In the genomic region with DNA sequence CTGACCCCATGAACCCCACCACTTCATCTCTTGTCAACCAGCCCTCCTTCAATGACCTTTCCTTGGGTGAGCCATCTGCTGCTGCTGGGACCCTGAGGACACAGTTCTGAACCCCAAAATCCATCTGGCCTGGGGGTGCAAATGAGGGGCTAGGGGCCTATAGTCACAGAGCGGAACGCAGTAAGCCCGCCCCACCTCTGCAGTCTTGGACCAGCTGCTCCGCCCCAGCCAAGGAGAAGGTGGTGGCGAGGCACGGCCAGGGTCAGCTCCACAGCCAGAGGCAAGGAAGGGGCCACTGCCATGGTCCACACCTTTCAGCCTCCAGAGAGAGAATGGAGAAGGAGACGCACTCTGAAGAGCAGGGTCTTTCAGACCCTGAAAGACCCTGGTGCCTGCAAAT, we compare ENCODE assay signal across 19 cellular contexts. TPM values are rescaled to one million over a fixed set of nuclear protein-coding genes. Genes with fewer than 3 reads are reported as not detected.
"Had no signal": no experiment of that assay in that cellular context is flagged by ENCODE, and none has a peak within 500 bp of the region (broad histone marks: within the 10 kb centered on the region; RNA-seq: fewer than 3 reads in every experiment).

No MANE protein-coding gene starts in this region.

- H3K4me3 ChIP-seq: cardiac muscle cell, Peyer's patch, SK-N-MC had no signal

- H3K9me3 Mint-ChIP-seq: activated naive CD4-positive, alpha-beta T cell treated with anti-CD3 and anti-CD28 coated beads for 36 hours; activated T-cell treated with anti-CD3 and anti-CD28 coated beads, Interleukin-2, amount 50 U/mL, for 4 hours; T-cell had no signal

- H3K9me3 ChIP-seq: Peyer's patch had no signal

- H3K36me3 ChIP-seq: brain microvascular endothelial cell, cardiac muscle cell, Peyer's patch had no signal

- ATAC-seq: activated CD8-positive, alpha-beta T cell treated with anti-CD3 and anti-CD28 coated beads, Interleukin-2, amount 10 ng/mL, durations not matched to agents 7 days and 5 days; activated T-cell treated with anti-CD3 and anti-CD28 coated beads, Interleukin-2, amount 50 U/mL, for 4 hours; T-cell had no signal

- H3K4me3 Mint-ChIP-seq: activated CD8-positive, alpha-beta T cell treated with anti-CD3 and anti-CD28 coated beads, Interleukin-2, amount 10 ng/mL, durations not matched to agents 7 days and 5 days; activated naive CD4-positive, alpha-beta T cell treated with anti-CD3 and anti-CD28 coated beads for 36 hours; activated naive CD8-positive, alpha-beta T cell; activated T-cell treated with anti-CD3 and anti-CD28 coated beads, Interleukin-2, amount 50 U/mL, for 4 hours; T-cell had no signal

- DNase-seq: activated CD4-positive, alpha-beta T cell treated with anti-CD3 and anti-CD28 coated beads for 4 hours; activated CD8-positive, alpha-beta T cell treated with anti-CD3 and anti-CD28 coated beads, Interleukin-2, amount 10 ng/mL, durations not matched to agents 7 days and 5 days; activated effector memory CD4-positive, alpha-beta T cell treated with anti-CD3 and anti-CD28 coated beads, Interleukin-2, amount 50 U/mL, for 16 hours; activated naive CD4-positive, alpha-beta T cell treated with anti-CD3 and anti-CD28 coated beads for 36 hours; activated T-cell treated with anti-CD3 and anti-CD28 coated beads, Interleukin-2, amount 50 U/mL, for 4 hours; brain microvascular endothelial cell; Kasumi-1; KBM-7; NCI-H1105 treated with DMSO at 0.1 percent for 48 hours; NCI-H1436 treated with DMSO at 0.1 percent for 48 hours; NCI-H187 treated with DMSO at 0.1 percent for 48 hours; NCI-H2081 treated with DMSO at 0.1 percent for 48 hours; T-cell; T1000 had no signal

- H3K27ac Mint-ChIP-seq: activated CD8-positive, alpha-beta T cell treated with anti-CD3 and anti-CD28 coated beads, Interleukin-2, amount 10 ng/mL, durations not matched to agents 7 days and 5 days; activated naive CD4-positive, alpha-beta T cell treated with anti-CD3 and anti-CD28 coated beads for 36 hours; activated naive CD8-positive, alpha-beta T cell; T-cell had no signal

- H3K27ac ChIP-seq: brain microvascular endothelial cell, cardiac muscle cell, Peyer's patch, SK-N-MC had no signal

- H3K36me3 Mint-ChIP-seq: activated naive CD8-positive, alpha-beta T cell; T-cell had no signal

- H3K4me1 ChIP-seq: Peyer's patch had no signal

RNA-seq across cellular contexts. Expression of gene TMEM179, which starts 5.1 kb away (rescaled TPM):
- total RNA-seq: activated CD8-positive, alpha-beta T cell treated with anti-CD3 and anti-CD28 coated beads, Interleukin-2, amount 10 ng/mL, durations not matched to agents 7 days and 5 days; activated T-cell treated with anti-CD3 and anti-CD28 coated beads, Interleukin-2, amount 50 U/mL, for 4 hours; T-cell had no signal

RNA-seq across cellular contexts. Expression of gene C14orf180, which starts 19.9 kb away (rescaled TPM):
- total RNA-seq: activated CD8-positive, alpha-beta T cell treated with anti-CD3 and anti-CD28 coated beads, Interleukin-2, amount 10 ng/mL, durations not matched to agents 7 days and 5 days; activated naive CD4-positive, alpha-beta T cell treated with anti-CD3 and anti-CD28 coated beads for 36 hours; activated T-cell treated with anti-CD3 and anti-CD28 coated beads, Interleukin-2, amount 50 U/mL, for 4 hours; astrocyte; T-cell had no signal
